1 cellular context compared by ENCODE assay signal in the genomic region with DNA sequence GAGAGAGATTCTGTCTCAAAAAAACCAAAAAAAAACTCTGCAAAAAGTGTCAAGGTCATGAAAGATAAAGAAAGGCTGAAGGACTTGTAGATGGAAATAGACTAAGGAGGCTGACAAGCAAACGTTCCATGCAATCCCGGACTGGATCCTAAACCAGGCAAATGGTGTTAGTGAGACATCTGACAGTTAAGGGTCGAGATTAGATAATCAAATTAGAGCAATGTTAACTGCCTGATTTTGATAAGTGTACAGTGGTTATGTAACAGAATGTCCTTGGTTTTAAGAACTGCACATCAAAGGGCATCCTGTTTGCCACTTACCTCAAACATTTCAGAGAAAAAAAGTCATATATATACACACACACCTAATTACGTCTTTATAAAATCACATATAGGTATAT.
TF ChIP-seq lines count a peak whose summit lies in the region.

No MANE protein-coding gene starts in this region.

TF ChIP-seq in HCT116, 20 proteins besides CTCF, POLR2A, EP300 and RAD21:
- no peak for TF ChIP-seq EZH2phosphoT487 (IDR thresholded peaks at IDR 0.05; ENCODE audit: borderline replicate concordance)
- TF ChIP-seq CBX3 (IDR thresholded peaks at IDR 0.05; ENCODE audit: low read depth), result no peak
- TF ChIP-seq POLR2AphosphoS5 (IDR thresholded peaks at IDR 0.05; ENCODE audit: low read depth, low read length), result no peak
- TF ChIP-seq YY1 (IDR thresholded peaks at IDR 0.05; ENCODE audit: extremely low read depth, insufficient replicate concordance, low read depth, low read length), result no peak
- no peak for TF ChIP-seq JUND (IDR thresholded peaks at IDR 0.05)
- TF ChIP-seq, protein P1, sequence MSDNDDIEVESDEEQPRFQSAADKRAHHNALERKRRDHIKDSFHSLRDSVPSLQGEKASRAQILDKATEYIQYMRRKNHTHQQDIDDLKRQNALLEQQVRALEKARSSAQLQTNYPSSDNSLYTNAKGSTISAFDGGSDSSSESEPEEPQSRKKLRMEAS (IDR thresholded peaks at IDR 0.05), result no peak
- no peak for TF ChIP-seq SP1 (IDR thresholded peaks at IDR 0.05; ENCODE audit: low read depth)
- TF ChIP-seq SRF (IDR thresholded peaks at IDR 0.05; ENCODE audit: low read depth), result no peak
- TF ChIP-seq ELF1 (IDR thresholded peaks at IDR 0.05; ENCODE audit: borderline replicate concordance, low read depth), result no peak
- no peak for TF ChIP-seq EGR1 (IDR thresholded peaks at IDR 0.05; ENCODE audit: low read depth)
- no peak for TF ChIP-seq SIN3A (IDR thresholded peaks at IDR 0.05; ENCODE audit: low read depth)
- TF ChIP-seq ZFX (IDR thresholded peaks at IDR 0.05), result no peak
- TF ChIP-seq, protein P2, sequence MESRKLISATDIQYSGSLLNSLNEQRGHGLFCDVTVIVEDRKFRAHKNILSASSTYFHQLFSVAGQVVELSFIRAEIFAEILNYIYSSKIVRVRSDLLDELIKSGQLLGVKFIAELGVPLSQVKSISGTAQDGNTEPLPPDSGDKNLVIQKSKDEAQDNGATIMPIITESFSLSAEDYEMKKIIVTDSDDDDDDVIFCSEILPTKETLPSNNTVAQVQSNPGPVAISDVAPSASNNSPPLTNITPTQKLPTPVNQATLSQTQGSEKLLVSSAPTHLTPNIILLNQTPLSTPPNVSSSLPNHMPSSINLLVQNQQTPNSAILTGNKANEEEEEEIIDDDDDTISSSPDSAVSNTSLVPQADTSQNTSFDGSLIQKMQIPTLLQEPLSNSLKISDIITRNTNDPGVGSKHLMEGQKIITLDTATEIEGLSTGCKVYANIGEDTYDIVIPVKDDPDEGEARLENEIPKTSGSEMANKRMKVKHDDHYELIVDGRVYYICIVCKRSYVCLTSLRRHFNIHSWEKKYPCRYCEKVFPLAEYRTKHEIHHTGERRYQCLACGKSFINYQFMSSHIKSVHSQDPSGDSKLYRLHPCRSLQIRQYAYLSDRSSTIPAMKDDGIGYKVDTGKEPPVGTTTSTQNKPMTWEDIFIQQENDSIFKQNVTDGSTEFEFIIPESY (IDR thresholded peaks at IDR 0.05; ENCODE audit: extremely low read depth, insufficient replicate concordance, low read length), result no peak
- no peak for TF ChIP-seq EZH2 (IDR thresholded peaks at IDR 0.05)
- TF ChIP-seq CEBPB (IDR thresholded peaks at IDR 0.05; ENCODE audit: low read depth), result no peak
- TF ChIP-seq ZNF274 (IDR thresholded peaks at IDR 0.05; ENCODE audit: low read depth, low read length), result no peak
- TF ChIP-seq, protein P3, sequence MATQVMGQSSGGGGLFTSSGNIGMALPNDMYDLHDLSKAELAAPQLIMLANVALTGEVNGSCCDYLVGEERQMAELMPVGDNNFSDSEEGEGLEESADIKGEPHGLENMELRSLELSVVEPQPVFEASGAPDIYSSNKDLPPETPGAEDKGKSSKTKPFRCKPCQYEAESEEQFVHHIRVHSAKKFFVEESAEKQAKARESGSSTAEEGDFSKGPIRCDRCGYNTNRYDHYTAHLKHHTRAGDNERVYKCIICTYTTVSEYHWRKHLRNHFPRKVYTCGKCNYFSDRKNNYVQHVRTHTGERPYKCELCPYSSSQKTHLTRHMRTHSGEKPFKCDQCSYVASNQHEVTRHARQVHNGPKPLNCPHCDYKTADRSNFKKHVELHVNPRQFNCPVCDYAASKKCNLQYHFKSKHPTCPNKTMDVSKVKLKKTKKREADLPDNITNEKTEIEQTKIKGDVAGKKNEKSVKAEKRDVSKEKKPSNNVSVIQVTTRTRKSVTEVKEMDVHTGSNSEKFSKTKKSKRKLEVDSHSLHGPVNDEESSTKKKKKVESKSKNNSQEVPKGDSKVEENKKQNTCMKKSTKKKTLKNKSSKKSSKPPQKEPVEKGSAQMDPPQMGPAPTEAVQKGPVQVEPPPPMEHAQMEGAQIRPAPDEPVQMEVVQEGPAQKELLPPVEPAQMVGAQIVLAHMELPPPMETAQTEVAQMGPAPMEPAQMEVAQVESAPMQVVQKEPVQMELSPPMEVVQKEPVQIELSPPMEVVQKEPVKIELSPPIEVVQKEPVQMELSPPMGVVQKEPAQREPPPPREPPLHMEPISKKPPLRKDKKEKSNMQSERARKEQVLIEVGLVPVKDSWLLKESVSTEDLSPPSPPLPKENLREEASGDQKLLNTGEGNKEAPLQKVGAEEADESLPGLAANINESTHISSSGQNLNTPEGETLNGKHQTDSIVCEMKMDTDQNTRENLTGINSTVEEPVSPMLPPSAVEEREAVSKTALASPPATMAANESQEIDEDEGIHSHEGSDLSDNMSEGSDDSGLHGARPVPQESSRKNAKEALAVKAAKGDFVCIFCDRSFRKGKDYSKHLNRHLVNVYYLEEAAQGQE (IDR thresholded peaks at IDR 0.05; ENCODE audit: low read depth), result no peak
- no peak for TF ChIP-seq FOSL1 (IDR thresholded peaks at IDR 0.05; ENCODE audit: low read depth)
- TF ChIP-seq, protein P4, sequence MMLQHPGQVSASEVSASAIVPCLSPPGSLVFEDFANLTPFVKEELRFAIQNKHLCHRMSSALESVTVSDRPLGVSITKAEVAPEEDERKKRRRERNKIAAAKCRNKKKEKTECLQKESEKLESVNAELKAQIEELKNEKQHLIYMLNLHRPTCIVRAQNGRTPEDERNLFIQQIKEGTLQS (IDR thresholded peaks at IDR 0.05), result no peak
